ENCODE assay signal across 8 cellular contexts in the genomic region with DNA sequence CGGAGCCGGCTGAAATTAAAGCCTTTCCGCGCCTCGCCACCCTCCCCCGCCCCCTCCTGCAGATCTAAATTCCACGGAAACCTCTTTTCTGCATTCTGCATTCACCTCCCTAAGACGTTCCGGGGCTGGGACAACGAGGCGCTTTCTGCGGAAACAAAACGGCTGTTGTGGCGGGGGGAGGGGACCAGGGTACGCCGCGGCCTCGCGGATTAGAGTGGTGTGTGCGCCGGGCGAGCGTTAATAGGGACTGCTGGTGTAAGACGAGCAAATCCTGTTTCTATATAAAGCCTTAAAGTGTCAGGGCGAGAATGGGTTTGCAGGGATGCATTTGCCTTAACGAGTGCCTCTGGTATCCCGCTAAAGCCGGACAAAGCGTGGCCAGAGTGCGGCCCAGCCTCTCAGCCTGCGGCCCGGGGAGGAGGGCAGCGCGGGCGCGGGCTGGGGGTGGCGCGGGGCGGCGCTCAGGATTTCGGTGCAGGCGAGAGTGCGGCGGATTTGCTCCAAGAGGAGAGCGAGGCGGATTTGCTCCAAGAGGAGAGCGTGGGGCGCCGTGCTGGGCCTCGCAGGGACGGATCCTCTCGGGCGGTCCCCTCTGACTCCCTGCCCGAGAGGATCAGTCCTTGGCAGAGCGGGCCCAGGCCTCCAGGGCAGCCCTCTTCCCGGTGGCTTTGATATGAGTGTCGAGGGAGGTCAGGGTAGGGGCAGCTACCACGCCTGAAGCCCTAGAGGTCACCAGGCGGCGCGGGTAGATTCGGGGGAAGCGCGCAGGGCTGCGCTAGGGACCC. TPM values are rescaled to one million over a fixed set of nuclear protein-coding genes. Genes with fewer than 3 reads are reported as not detected.
DNase-seq lines count a peak whose midpoint lies in the region; ATAC-seq and TF ChIP-seq lines count a peak whose summit lies in the region.

No MANE protein-coding gene starts in this region.

- H3K4me1 Mint-ChIP-seq in CD14-positive monocyte (peaks cover 39% of the 10 kb centered on the region), brain (peaks cover 48% of the 10 kb centered on the region)
- peaks cover 17% of the 10 kb centered on the region for H3K4me1 Mint-ChIP-seq in stimulated activated effector memory CD8-positive, alpha-beta T cell treated with anti-CD3 and anti-CD28 coated beads, Interleukin-12 subunit alpha, Interleukin-12 subunit beta, amount 100 ng/mL, for 72 hours

- intact Hi-C loops in CD14-positive monocyte (cut with micrococcal nuclease): loop anchor here in 1 of 2 donors (2.0 kb wide), 2 partner anchors 84 to 110 kb away; no protein-coding TSS in a partner anchor

- H3K27ac Mint-ChIP-seq in CD14-positive monocyte (peak overlapping the region; percentile 76 to 93 (median 89)), brain (peak overlapping the region; percentile 96 to 100 (median 99))
- H3K27ac Mint-ChIP-seq in stimulated activated effector memory CD8-positive, alpha-beta T cell treated with anti-CD3 and anti-CD28 coated beads, Interleukin-12 subunit alpha, Interleukin-12 subunit beta, amount 100 ng/mL, for 72 hours: no peak overlapping the region

- TF ChIP-seq CTCF in CD14-positive monocyte (IDR thresholded peaks at IDR 0.05) (no peak), brain (conservative IDR thresholded peaks at IDR 0.05) (no peak)

- H3K4me3 Mint-ChIP-seq in CD14-positive monocyte (peak overlapping the region; percentile 95 to 97), brain (peak overlapping the region; percentile 91 to 96 (median 92))
- H3K4me3 Mint-ChIP-seq in stimulated activated effector memory CD8-positive, alpha-beta T cell treated with anti-CD3 and anti-CD28 coated beads, Interleukin-12 subunit alpha, Interleukin-12 subunit beta, amount 100 ng/mL, for 72 hours: peak overlapping the region; percentile 68

- no peak for ATAC-seq in stimulated activated effector memory CD8-positive, alpha-beta T cell treated with anti-CD3 and anti-CD28 coated beads, Interleukin-12 subunit alpha, Interleukin-12 subunit beta, amount 100 ng/mL, for 72 hours
- ATAC-seq in GM18498 (IDR thresholded peaks at IDR 0.05; ENCODE audit: unreplicated experiment): no peak
- ATAC-seq in HG03457 (IDR thresholded peaks at IDR 0.05; ENCODE audit: unreplicated experiment): no peak

- peaks cover 6 to 14% of the 10 kb centered on the region in 2 donors for H3K36me3 Mint-ChIP-seq in CD14-positive monocyte
- H3K36me3 Mint-ChIP-seq in brain: peaks cover 11% of the 10 kb centered on the region
- peaks cover 14% of the 10 kb centered on the region for H3K36me3 Mint-ChIP-seq in stimulated activated effector memory CD8-positive, alpha-beta T cell treated with anti-CD3 and anti-CD28 coated beads, Interleukin-12 subunit alpha, Interleukin-12 subunit beta, amount 100 ng/mL, for 72 hours

- H3K9me3 Mint-ChIP-seq in CD14-positive monocyte (no peaks in the 10 kb centered on the region), brain (peaks cover 0 to 10% (median 0%) of the 10 kb centered on the region in 5 experiments)
- no peaks in the 10 kb centered on the region for H3K9me3 Mint-ChIP-seq in stimulated activated effector memory CD8-positive, alpha-beta T cell treated with anti-CD3 and anti-CD28 coated beads, Interleukin-12 subunit alpha, Interleukin-12 subunit beta, amount 100 ng/mL, for 72 hours

- DNase-seq in CD14-positive monocyte (ENCODE audit: low spot score) (no peak), LHCN-M2 (ENCODE audit: low read depth) (peak; percentile 69), islet precursor cell (peak; percentile 83)
- DNase-seq in stimulated activated effector memory CD8-positive, alpha-beta T cell treated with anti-CD3 and anti-CD28 coated beads, Interleukin-12 subunit alpha, Interleukin-12 subunit beta, amount 100 ng/mL, for 72 hours (ENCODE audit: low spot score in 2 of 2): no peak
- no peak for DNase-seq in stimulated activated CD4-positive, alpha-beta T cell treated with anti-CD3 and anti-CD28 coated beads, Interleukin-2, amount 100 ng/mL, for 48 hours

- H3K27me3 Mint-ChIP-seq in CD14-positive monocyte (ENCODE audit: low read depth in 3 of 3) (peaks cover 0 to 2% (median 2%) of the 10 kb centered on the region in 3 donors), brain (peaks cover 17% of the 10 kb centered on the region)

RNA-seq across cellular contexts. Expression of a gene that starts 5.1 kb away (rescaled TPM):
- polyA plus RNA-seq in CD14-positive monocyte (under 1 TPM; 0.11 to 0.27 TPM), brain (ENCODE audit: insufficient read depth, low read depth, low replicate concordance) (19.5 TPM)
- total RNA-seq in LHCN-M2 (2014; rRNA removed): 4.9 and 6.6 TPM in 2 replicates
- 3.6 TPM for polyA plus RNA-seq in LHCN-M2 (2012)

Comparison
In these comparisons a context has a peak if more than half of its experiments do, and no peak if none do; other contexts are left out.
1. DNase-seq: peak in LHCN-M2 (single experiment) and islet precursor cell (single experiment); none in CD14-positive monocyte (single experiment), stimulated activated effector memory CD8-positive, alpha-beta T cell treated with anti-CD3 and anti-CD28 coated beads, Interleukin-12 subunit alpha, Interleukin-12 subunit beta, amount 100 ng/mL, for 72 hours (0 of 2) and stimulated activated CD4-positive, alpha-beta T cell treated with anti-CD3 and anti-CD28 coated beads, Interleukin-2, amount 100 ng/mL, for 48 hours (0 of 2).
2. RNA of a gene that starts 5.1 kb away (polyA plus RNA-seq): 19.5 TPM in brain (single experiment); 0.11 to 0.27 TPM in CD14-positive monocyte; every median in the first group is over 10 times any median in the second.
3. Peak in every context shown above with its lines, with median percentiles within 50 percentile points of each other: H3K4me3 Mint-ChIP-seq.